ENCODE assay signal across 8 cellular contexts in genomic region chr19:53908106-53908932, GRCh38. TPM values are rescaled to one million over a fixed set of nuclear protein-coding genes. Genes with fewer than 3 reads are reported as not detected.
DNase-seq lines count a peak whose midpoint lies in the region; ATAC-seq and TF ChIP-seq lines count a peak whose summit lies in the region.

No MANE protein-coding gene starts in this region.

- POLR2A ChIA-PET in CD8-positive, alpha-beta T cell (lab: Charles Lee): no interaction called here

- H3K27ac ChIP-seq in CD8-positive, alpha-beta T cell (ENCODE audit: low read depth, low read length): no peak overlapping the region

- H3K4me3 Mint-ChIP-seq in CD8-positive, alpha-beta T cell: peak overlapping the region; percentile 53
- peak overlapping the region; percentile 86 for H3K4me3 Mint-ChIP-seq in neural crest cell

- peak; percentile 59 for ATAC-seq in CD8-positive, alpha-beta T cell
- no peak for ATAC-seq in HG02870 (IDR thresholded peaks at IDR 0.05; ENCODE audit: unreplicated experiment)
- no peak for ATAC-seq in HG02642 (IDR thresholded peaks at IDR 0.05; ENCODE audit: poor library complexity, unreplicated experiment)

- H3K9me3 Mint-ChIP-seq in CD8-positive, alpha-beta T cell: no peaks in the 10 kb centered on the region
- no peaks in the 10 kb centered on the region for H3K9me3 Mint-ChIP-seq in neural crest cell

- H3K9me3 ChIP-seq in CD8-positive, alpha-beta T cell (ENCODE audit: low read length): no peaks in the 10 kb centered on the region
- H3K9me3 ChIP-seq in MG63: no peaks in the 10 kb centered on the region

- H3K27me3 ChIP-seq in CD8-positive, alpha-beta T cell (ENCODE audit: insufficient read depth, low read length): peaks cover 42% of the 10 kb centered on the region
- peaks cover 63% of the 10 kb centered on the region for H3K27me3 ChIP-seq in MG63

- H3K27me3 Mint-ChIP-seq in CD8-positive, alpha-beta T cell (ENCODE audit: low read depth): peaks cover 71% of the 10 kb centered on the region
- peaks cover 86% of the 10 kb centered on the region for H3K27me3 Mint-ChIP-seq in neural crest cell (ENCODE audit: low read depth)

- H3K4me3 ChIP-seq in CD8-positive, alpha-beta T cell (ENCODE audit: low read depth, low read length): no peak overlapping the region
- H3K4me3 ChIP-seq in MG63 (no peak overlapping the region), epithelial cell of esophagus (ENCODE audit: low read length) (no peak overlapping the region)

- no peaks in the 10 kb centered on the region for H3K36me3 Mint-ChIP-seq in CD8-positive, alpha-beta T cell
- H3K36me3 Mint-ChIP-seq in neural crest cell (ENCODE audit: low read depth): no peaks in the 10 kb centered on the region

- peaks cover 24% of the 10 kb centered on the region for H3K4me1 Mint-ChIP-seq in CD8-positive, alpha-beta T cell (ENCODE audit: low read depth)
- H3K4me1 Mint-ChIP-seq in neural crest cell: peaks cover 27% of the 10 kb centered on the region

- H3K27ac Mint-ChIP-seq in CD8-positive, alpha-beta T cell: no peak overlapping the region
- peak overlapping the region; percentile 65 for H3K27ac Mint-ChIP-seq in neural crest cell (ENCODE audit: unreplicated experiment)

- peak in 2 of 7 experiments; percentile 22 to 29 for DNase-seq in CD8-positive, alpha-beta T cell
- DNase-seq in MG63 (peak; percentile 52), epithelial cell of esophagus (ENCODE audit: low read depth) (peak; percentile 35), neural crest cell (ENCODE audit: low read depth, low spot score) (peak; percentile 66), NCI-H2029 (lab: John Stamatoyannopoulos, UW) (no peak)
- peak; percentile 76 for DNase-seq in activated CD8-positive, alpha-beta memory T cell treated with anti-CD3 and anti-CD28 coated beads, Interleukin-2, amount 50 U/mL, for 48 hours

- no peaks in the 10 kb centered on the region for H3K36me3 ChIP-seq in CD8-positive, alpha-beta T cell (ENCODE audit: insufficient read depth, low read length)
- no peaks in the 10 kb centered on the region for H3K36me3 ChIP-seq in MG63

- intact Hi-C loops in CD8-positive, alpha-beta T cell (cut with DNase I, micrococcal nuclease): no loop called here

- H3K4me1 ChIP-seq in CD8-positive, alpha-beta T cell (ENCODE audit: insufficient read depth, low read length): peaks cover 25% of the 10 kb centered on the region

- TF ChIP-seq CTCF in CD8-positive, alpha-beta T cell (IDR thresholded peaks at IDR 0.05): no peak
- TF ChIP-seq CTCF in epithelial cell of esophagus (IDR thresholded peaks at IDR 0.05; ENCODE audit: insufficient read depth, low read depth, low read length, missing control alignments) (no peak), neural crest cell (conservative IDR thresholded peaks at IDR 0.05) (no peak)

- CTCF ChIA-PET in CD8-positive, alpha-beta T cell (lab: Charles Lee): interaction anchor here (1.5 kb wide), 1 partner anchor 9 kb away, joined by 3 read pairs; no protein-coding TSS in a partner anchor

RNA-seq across cellular contexts. Expression of gene CACNG7, which starts 0.8 kb away (rescaled TPM):
- total RNA-seq in CD8-positive, alpha-beta T cell: not detected
- not detected in 2 replicates for total RNA-seq in MG63 (2014; rRNA removed; shearing (Covaris generic); ENCODE audit: low replicate concordance)
- total RNA-seq in neural crest cell: 25.3 and 26.4 TPM in 2 replicates

RNA-seq across cellular contexts. Expression of gene PRKCG, which starts 26.3 kb away (rescaled TPM):
- 1 to 10 TPM in 1 of 2 experiments, under 1 TPM in 1; 0.28 to 1.1 TPM for total RNA-seq in CD8-positive, alpha-beta T cell
- not detected in 2 replicates for total RNA-seq in MG63 (2014; rRNA removed; shearing (Covaris generic); ENCODE audit: low replicate concordance)
- 0.55 and 0.65 TPM in 2 replicates for total RNA-seq in neural crest cell

RNA-seq across cellular contexts. Expression of gene MYADM, which starts 40.6 kb away (rescaled TPM):
- 100 to 1,000 TPM; 241 to 251 TPM for total RNA-seq in CD8-positive, alpha-beta T cell
- total RNA-seq in MG63 (2014; rRNA removed; shearing (Covaris generic); ENCODE audit: low replicate concordance): 8.3 and 18.7 TPM in 2 replicates
- total RNA-seq in neural crest cell: 15.0 and 19.1 TPM in 2 replicates

RNA-seq across cellular contexts. Expression of gene CACNG8, which starts 54.4 kb away (rescaled TPM):
- not detected for total RNA-seq in CD8-positive, alpha-beta T cell
- total RNA-seq in MG63 (2014; rRNA removed; shearing (Covaris generic); ENCODE audit: low replicate concordance): 0.05 TPM in 1 of 2 replicates, not detected in the other
- 0.23 and 0.33 TPM in 2 replicates for total RNA-seq in neural crest cell

Comparison
In these comparisons a context has a peak if more than half of its experiments do, and no peak if none do; other contexts are left out.
1. RNA of gene CACNG7, which starts 0.8 kb away (total RNA-seq): 25.3 to 26.4 TPM in neural crest cell; not detected in CD8-positive, alpha-beta T cell and not detected in MG63; every median in the first group is over 10 times any median in the second.
2. RNA of gene MYADM, which starts 40.6 kb away (total RNA-seq): 241 to 251 TPM in CD8-positive, alpha-beta T cell; 15.0 to 19.1 TPM in neural crest cell and 8.3 to 18.7 TPM in MG63; every median in the first group is over 10 times any median in the second.